Comparison of ENCODE assay signal across 6 cellular contexts in genomic region chr7:149674728-149675385, GRCh38.
A peak's percentile ranks its signal among the peaks of the same experiment; 100 is the strongest.
DNase-seq lines count a peak whose midpoint lies in the region; TF ChIP-seq lines count a peak whose summit lies in the region.
"Not testable (repeated sequence)": the region's sequence is repeated elsewhere in the genome, so short reads cannot be mapped to it uniquely, and the experiment has no call there.

No MANE protein-coding gene starts in this region.

- CTCF ChIA-PET in PC-9 (lab: Charles Lee), result not testable (repeated sequence)

- not testable (repeated sequence) for H2AK5ac ChIP-seq in trophoblast cell (ENCODE audit: low read length)

- not testable (repeated sequence) for H2BK12ac ChIP-seq in trophoblast cell (ENCODE audit: low read length)

- H3K9me2 ChIP-seq in PC-9 (ENCODE audit: insufficient read depth), result not testable (repeated sequence)

- H4K91ac ChIP-seq in trophoblast cell (ENCODE audit: low read depth, low read length), result not testable (repeated sequence)

- H3K9ac ChIP-seq in trophoblast cell (ENCODE audit: low read length), result not testable (repeated sequence)

- H3K4ac ChIP-seq in trophoblast cell (ENCODE audit: low read depth, low read length), result not testable (repeated sequence)

- H3K9me3 ChIP-seq in PC-9 (ENCODE audit: insufficient read depth, low read depth); trophoblast cell (ENCODE audit: insufficient read depth, low read depth, low read length); prostate gland: not testable (repeated sequence)

- H3K79me1 ChIP-seq in trophoblast cell (ENCODE audit: low read length), result not testable (repeated sequence)

- intact Hi-C loops in PC-9 (cut with micrococcal nuclease; ENCODE audit: unreplicated experiment), result loop anchor here (2.0 kb wide), 1 partner anchor 48 kb away; no protein-coding TSS in a partner anchor
- intact Hi-C loops in activated CD4-positive, alpha-beta T cell treated with anti-CD3 and anti-CD28 coated beads, Interleukin-2, amount 10 ng/mL, durations not matched to agents 24 days and 14 days (cut with micrococcal nuclease); prostate gland (cut with DNase I): not testable (repeated sequence)

- not testable (repeated sequence) for H4K20me1 ChIP-seq in PC-9 (ENCODE audit: insufficient read depth)

- peaks cover 33% of the 10 kb centered on the region for H3K27me3 Mint-ChIP-seq in activated CD4-positive, alpha-beta T cell treated with anti-CD3 and anti-CD28 coated beads, Interleukin-2, amount 10 ng/mL, durations not matched to agents 24 days and 14 days

- not testable (repeated sequence) for H3K23ac ChIP-seq in trophoblast cell (ENCODE audit: low read length)

- H4K12ac ChIP-seq in trophoblast cell (ENCODE audit: low read depth, low read length), result not testable (repeated sequence)

- POLR2A ChIA-PET in PC-9 (lab: Charles Lee; ENCODE audit: unreplicated experiment), result not testable (repeated sequence)

- H3K14ac ChIP-seq in trophoblast cell (ENCODE audit: low read length), result not testable (repeated sequence)

- H3K79me2 ChIP-seq in PC-9 (ENCODE audit: low read depth); trophoblast cell (ENCODE audit: control insufficient read depth, insufficient read depth, low read length, poor library complexity): not testable (repeated sequence)

- H3K27me3 ChIP-seq in PC-9 (ENCODE audit: insufficient read depth, low read depth); trophoblast cell (ENCODE audit: insufficient read depth, low read length); prostate gland (replicated peaks; ENCODE audit: insufficient read depth): not testable (repeated sequence)

- not testable (repeated sequence) for H2BK120ac ChIP-seq in trophoblast cell (ENCODE audit: insufficient read depth, low read length, poor library complexity)

- not testable (repeated sequence) for H3K4me1 Mint-ChIP-seq in activated CD4-positive, alpha-beta T cell treated with anti-CD3 and anti-CD28 coated beads, Interleukin-2, amount 10 ng/mL, durations not matched to agents 24 days and 14 days

- H3K4me1 ChIP-seq in PC-9 (replicated peaks; ENCODE audit: insufficient read depth), result peaks cover 21% of the 10 kb centered on the region
- not testable (repeated sequence) for H3K4me1 ChIP-seq in trophoblast cell (ENCODE audit: control insufficient read depth in 1 of 2, insufficient read depth in 2 of 2, low read length in 2 of 2); prostate gland (replicated peaks)

- not testable (repeated sequence) for H4K8ac ChIP-seq in trophoblast cell (ENCODE audit: low read depth, low read length)

- H3K27ac ChIP-seq in PC-9; trophoblast cell (ENCODE audit: low read depth, low read length); prostate gland: not testable (repeated sequence)

- BruUV-seq in PC-9 (replicated peaks; lab: Mats Ljungman, UMichigan), result not testable (repeated sequence)

- DNase-seq in LNCaP clone FGC (ENCODE audit: low read depth) (peak; percentile 7), PC-9 (peak; percentile 57 to 87), epithelial cell of esophagus (ENCODE audit: low read depth) (peak; percentile 32), trophoblast cell (peak; percentile 56 to 68), prostate gland (ENCODE audit: low spot score) (peak; percentile 8)
- DNase-seq in activated CD4-positive, alpha-beta T cell treated with anti-CD3 and anti-CD28 coated beads, Interleukin-2, amount 10 ng/mL, durations not matched to agents 24 days and 14 days, result peak; percentile 39

- H3K4me2 ChIP-seq in PC-9, result peak overlapping the region; percentile 41
- H3K4me2 ChIP-seq in trophoblast cell (ENCODE audit: low read length), result not testable (repeated sequence)

- H3K4me3 Mint-ChIP-seq in activated CD4-positive, alpha-beta T cell treated with anti-CD3 and anti-CD28 coated beads, Interleukin-2, amount 10 ng/mL, durations not matched to agents 24 days and 14 days, result not testable (repeated sequence)

- H3K18ac ChIP-seq in trophoblast cell (ENCODE audit: low read length), result not testable (repeated sequence)

- not testable (repeated sequence) for H2AFZ ChIP-seq in PC-9; trophoblast cell (ENCODE audit: insufficient read depth, low read length, poor library complexity)

- not testable (repeated sequence) for TF ChIP-seq CTCF in LNCaP clone FGC (IDR thresholded peaks at IDR 0.05; ENCODE audit: control insufficient read depth, extremely low read depth, insufficient read depth); PC-9 (conservative IDR thresholded peaks at IDR 0.05); epithelial cell of esophagus (IDR thresholded peaks at IDR 0.05; ENCODE audit: insufficient read depth, low read depth, low read length, missing control alignments); prostate gland (IDR thresholded peaks at IDR 0.05)

- no CpG with 5 or more reads among the region's 10 CpGs for WGBS in trophoblast cell (ENCODE audit: extremely low coverage, insufficient coverage, insufficient read length)
- WGBS in prostate gland, result 73% methylated on average over 10 of the region's 10 CpGs

- not testable (repeated sequence) for H3K36me3 ChIP-seq in PC-9 (ENCODE audit: low read depth); trophoblast cell (ENCODE audit: control insufficient read depth in 1 of 2, insufficient read depth in 2 of 2, low read length in 2 of 2); prostate gland

- H3K9me3 Mint-ChIP-seq in activated CD4-positive, alpha-beta T cell treated with anti-CD3 and anti-CD28 coated beads, Interleukin-2, amount 10 ng/mL, durations not matched to agents 24 days and 14 days, result not testable (repeated sequence)

- not testable (repeated sequence) for H3K36me3 Mint-ChIP-seq in activated CD4-positive, alpha-beta T cell treated with anti-CD3 and anti-CD28 coated beads, Interleukin-2, amount 10 ng/mL, durations not matched to agents 24 days and 14 days (ENCODE audit: low read depth)

- not testable (repeated sequence) for H2BK5ac ChIP-seq in trophoblast cell (ENCODE audit: low read depth, low read length, poor library complexity)

- TF ChIP-seq POLR2A in prostate gland (IDR thresholded peaks at IDR 0.05), result not testable (repeated sequence)

- H3K27ac Mint-ChIP-seq in activated CD4-positive, alpha-beta T cell treated with anti-CD3 and anti-CD28 coated beads, Interleukin-2, amount 10 ng/mL, durations not matched to agents 24 days and 14 days, result not testable (repeated sequence)

- H3K4me3 ChIP-seq in LNCaP clone FGC (ENCODE audit: low read depth, low read length); PC-9; epithelial cell of esophagus (ENCODE audit: low read length); trophoblast cell (ENCODE audit: low read depth, low read length); prostate gland: not testable (repeated sequence)

- peaks cover 16% of the 10 kb centered on the region for H3F3A ChIP-seq in PC-9 (ENCODE audit: insufficient read depth, low read depth)

Comparison
In these comparisons a context has a peak if more than half of its experiments do, and no peak if none do; other contexts are left out.
1. DNase-seq: peak in every context shown above with its lines; median percentile 72 in PC-9; 62 in trophoblast cell; 39 in activated CD4-positive, alpha-beta T cell treated with anti-CD3 and anti-CD28 coated beads, Interleukin-2, amount 10 ng/mL, durations not matched to agents 24 days and 14 days; 32 in epithelial cell of esophagus; 8 in prostate gland; 7 in LNCaP clone FGC.